In genomic region chr15:96978937-96979473, GRCh38 we compare ENCODE assay signal across 30 cellular contexts.
"Had no signal": no experiment of that assay in that cellular context is flagged by ENCODE, and none has a peak within 500 bp of the region (broad histone marks: within the 10 kb centered on the region; RNA-seq: fewer than 3 reads in every experiment).

No MANE protein-coding gene starts in this region.

- FAIRE-seq: endometrium, endothelial cell of umbilical vein had no signal

- H3K4me3 Mint-ChIP-seq: activated CD4-positive, alpha-beta memory T cell treated with anti-CD3 and anti-CD28 coated beads, Interleukin-2, amount 10 ng/mL, durations not matched to agents 7 days and 5 days; activated CD4-positive, alpha-beta T cell treated with anti-CD3 and anti-CD28 coated beads for 36 hours; activated CD4-positive, alpha-beta T cell treated with anti-CD3 and anti-CD28 coated beads, Interleukin-2, amount 10 ng/mL, durations not matched to agents 7 days and 5 days; activated naive CD4-positive, alpha-beta T cell treated with anti-CD3 and anti-CD28 coated beads, Interleukin-2, amount 10 ng/mL, durations not matched to agents 7 days and 5 days; activated naive CD8-positive, alpha-beta T cell treated with anti-CD3 and anti-CD28 coated beads, Interleukin-2, amount 10 ng/mL, durations not matched to agents 7 days and 5 days; activated T-cell treated with anti-CD3 and anti-CD28 coated beads, Interleukin-2, amount 50 U/mL, for 24 hours; activated T-cell treated with anti-CD3 and anti-CD28 coated beads, Interleukin-2, amount 50 U/mL, for 72 hours; brain had no signal

- H3K27ac ChIP-seq: ascending aorta, breast epithelium, cardiac muscle cell, colonic mucosa, epithelial cell of prostate, esophagus squamous epithelium, gastroesophageal sphincter had no signal

- H3K9me3 ChIP-seq: ascending aorta, colonic mucosa, gastroesophageal sphincter had no signal

- DNase-seq: activated CD4-positive, alpha-beta memory T cell treated with anti-CD3 and anti-CD28 coated beads, Interleukin-2, amount 10 ng/mL, durations not matched to agents 7 days and 5 days; activated CD4-positive, alpha-beta T cell treated with anti-CD3 and anti-CD28 coated beads for 36 hours; activated CD4-positive, alpha-beta T cell treated with anti-CD3 and anti-CD28 coated beads, Interleukin-2, amount 10 ng/mL, durations not matched to agents 7 days and 5 days; activated CD4-positive, alpha-beta T cell treated with anti-CD3 and anti-CD28 coated beads, Interleukin-2, amount 50 U/mL, for 4 hours; activated CD4-positive, CD25-positive, alpha-beta regulatory T cell; activated CD4-positive, CD25-positive, alpha-beta regulatory T cell treated with anti-CD3 and anti-CD28 coated beads, Interleukin-2, amount 50 U/mL, for 72 hours; activated CD8-positive, alpha-beta memory T cell treated with anti-CD3 and anti-CD28 coated beads, Interleukin-2, amount 50 U/mL, for 48 hours; activated gamma-delta T cell; activated naive CD4-positive, alpha-beta T cell; activated naive CD4-positive, alpha-beta T cell treated with anti-CD3 and anti-CD28 coated beads, Interleukin-2, amount 10 ng/mL, durations not matched to agents 7 days and 5 days; activated naive CD8-positive, alpha-beta T cell treated with anti-CD3 and anti-CD28 coated beads, Interleukin-2, amount 10 ng/mL, durations not matched to agents 7 days and 5 days; activated T-cell treated with anti-CD3 and anti-CD28 coated beads for 4 hours; activated T-cell treated with anti-CD3 and anti-CD28 coated beads, Interleukin-2, amount 50 U/mL, for 24 hours; activated T-cell treated with anti-CD3 and anti-CD28 coated beads, Interleukin-2, amount 50 U/mL, for 72 hours; central memory CD4-positive, alpha-beta T cell; cerebellar nuclear complex; colonic mucosa; effector CD8-positive, alpha-beta T cell; esophagus squamous epithelium; foreskin melanocyte; T-helper 2 cell had no signal

- H3K36me3 Mint-ChIP-seq: activated naive CD4-positive, alpha-beta T cell treated with anti-CD3 and anti-CD28 coated beads, Interleukin-2, amount 10 ng/mL, durations not matched to agents 7 days and 5 days; activated naive CD4-positive, alpha-beta T cell treated with anti-CD3 and anti-CD28 coated beads, Interleukin-2, amount 50 U/mL, for 72 hours; activated naive CD8-positive, alpha-beta T cell treated with anti-CD3 and anti-CD28 coated beads, Interleukin-2, amount 10 ng/mL, durations not matched to agents 7 days and 5 days; brain had no signal

- H3K4me1 Mint-ChIP-seq: activated CD4-positive, alpha-beta memory T cell treated with anti-CD3 and anti-CD28 coated beads, Interleukin-2, amount 10 ng/mL, durations not matched to agents 7 days and 5 days; activated CD4-positive, alpha-beta T cell treated with anti-CD3 and anti-CD28 coated beads for 36 hours; activated CD4-positive, alpha-beta T cell treated with anti-CD3 and anti-CD28 coated beads, Interleukin-2, amount 10 ng/mL, durations not matched to agents 7 days and 5 days; activated naive CD4-positive, alpha-beta T cell treated with anti-CD3 and anti-CD28 coated beads, Interleukin-2, amount 10 ng/mL, durations not matched to agents 7 days and 5 days; activated naive CD8-positive, alpha-beta T cell treated with anti-CD3 and anti-CD28 coated beads, Interleukin-2, amount 10 ng/mL, durations not matched to agents 7 days and 5 days; brain had no signal

- ATAC-seq: activated CD4-positive, alpha-beta T cell treated with anti-CD3 and anti-CD28 coated beads for 36 hours; activated naive CD4-positive, alpha-beta T cell treated with anti-CD3 and anti-CD28 coated beads, Interleukin-2, amount 50 U/mL, for 72 hours; activated T-cell treated with anti-CD3 and anti-CD28 coated beads, Interleukin-2, amount 50 U/mL, for 72 hours; gastroesophageal sphincter had no signal

- H3K4me3 ChIP-seq: ascending aorta, breast epithelium, cardiac muscle cell, colonic mucosa, esophagus squamous epithelium, gastroesophageal sphincter had no signal

- H3K27me3 ChIP-seq: ascending aorta, colonic mucosa, esophagus squamous epithelium, gastroesophageal sphincter had no signal

- H3K9me3 Mint-ChIP-seq: activated naive CD4-positive, alpha-beta T cell treated with anti-CD3 and anti-CD28 coated beads, Interleukin-2, amount 10 ng/mL, durations not matched to agents 7 days and 5 days; brain had no signal

- H3K4me1 ChIP-seq: ascending aorta, breast epithelium, colonic mucosa, esophagus squamous epithelium, gastroesophageal sphincter had no signal

- H3K36me3 ChIP-seq: ascending aorta, breast epithelium, cardiac muscle cell, colonic mucosa, esophagus squamous epithelium, gastroesophageal sphincter had no signal

- H3K27ac Mint-ChIP-seq: activated CD4-positive, alpha-beta memory T cell treated with anti-CD3 and anti-CD28 coated beads, Interleukin-2, amount 10 ng/mL, durations not matched to agents 7 days and 5 days; activated CD4-positive, alpha-beta T cell treated with anti-CD3 and anti-CD28 coated beads for 36 hours; activated CD4-positive, alpha-beta T cell treated with anti-CD3 and anti-CD28 coated beads, Interleukin-2, amount 10 ng/mL, durations not matched to agents 7 days and 5 days; activated naive CD4-positive, alpha-beta T cell treated with anti-CD3 and anti-CD28 coated beads, Interleukin-2, amount 10 ng/mL, durations not matched to agents 7 days and 5 days; activated naive CD4-positive, alpha-beta T cell treated with anti-CD3 and anti-CD28 coated beads, Interleukin-2, amount 50 U/mL, for 72 hours; activated naive CD8-positive, alpha-beta T cell treated with anti-CD3 and anti-CD28 coated beads, Interleukin-2, amount 10 ng/mL, durations not matched to agents 7 days and 5 days; activated T-cell treated with anti-CD3 and anti-CD28 coated beads, Interleukin-2, amount 50 U/mL, for 24 hours; activated T-cell treated with anti-CD3 and anti-CD28 coated beads, Interleukin-2, amount 50 U/mL, for 72 hours; brain had no signal

- H3K27me3 Mint-ChIP-seq: activated CD4-positive, alpha-beta memory T cell treated with anti-CD3 and anti-CD28 coated beads, Interleukin-2, amount 10 ng/mL, durations not matched to agents 7 days and 5 days; activated CD4-positive, alpha-beta T cell treated with anti-CD3 and anti-CD28 coated beads for 36 hours; activated CD4-positive, alpha-beta T cell treated with anti-CD3 and anti-CD28 coated beads, Interleukin-2, amount 10 ng/mL, durations not matched to agents 7 days and 5 days; activated naive CD4-positive, alpha-beta T cell treated with anti-CD3 and anti-CD28 coated beads, Interleukin-2, amount 10 ng/mL, durations not matched to agents 7 days and 5 days; activated naive CD8-positive, alpha-beta T cell treated with anti-CD3 and anti-CD28 coated beads, Interleukin-2, amount 10 ng/mL, durations not matched to agents 7 days and 5 days; activated T-cell treated with anti-CD3 and anti-CD28 coated beads, Interleukin-2, amount 50 U/mL, for 24 hours had no signal
